1 cellular context compared by ENCODE assay signal in the genomic region with DNA sequence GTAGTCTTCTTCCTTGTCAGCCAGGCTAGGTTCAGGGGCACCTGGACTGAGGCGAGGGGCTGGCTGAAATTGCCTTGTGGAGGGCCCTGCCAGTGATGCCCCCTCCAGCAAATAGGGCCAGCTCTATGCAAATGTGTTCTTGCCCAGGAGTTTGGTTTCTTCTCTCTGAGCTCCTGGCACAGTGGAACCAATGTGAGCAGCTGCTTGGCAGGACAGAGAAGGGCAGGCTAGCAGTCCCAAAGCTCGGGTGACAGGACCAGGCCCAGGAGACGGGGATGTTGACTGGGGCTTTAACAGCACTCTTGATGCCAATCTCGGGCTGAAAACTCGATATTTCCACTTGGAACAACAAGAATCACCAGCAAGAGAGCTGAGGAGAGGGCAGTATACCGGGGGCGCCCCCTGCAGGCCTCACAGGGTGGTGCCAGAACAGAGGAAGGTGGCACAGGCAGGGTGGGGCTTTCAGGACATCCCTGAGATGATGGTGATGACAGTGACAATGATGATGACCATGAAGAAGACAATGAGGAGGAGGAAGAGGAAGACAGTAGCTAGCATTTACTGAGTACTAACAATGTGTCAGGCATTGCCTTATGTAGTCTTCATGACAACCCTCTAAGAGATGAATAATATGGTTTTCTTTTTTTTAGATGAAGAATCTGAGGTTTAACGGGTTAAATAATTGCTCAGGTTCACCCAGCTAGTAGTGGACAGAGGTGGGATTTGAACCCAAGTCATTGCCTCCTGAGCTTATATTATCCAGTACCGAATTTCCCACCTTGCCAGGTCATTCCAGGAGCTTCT.
TF ChIP-seq lines count a peak whose summit lies in the region.

No MANE protein-coding gene starts in this region.

TF ChIP-seq in H1, 55 proteins besides CTCF, POLR2A, EP300 and RAD21:
- TF ChIP-seq GABPA (IDR thresholded peaks at IDR 0.05; ENCODE audit: borderline replicate concordance, insufficient read depth, low read length) (no peak), RXRA (IDR thresholded peaks at IDR 0.05; ENCODE audit: insufficient read depth, low read depth, low read length) (no peak), EGR1 (IDR thresholded peaks at IDR 0.05; ENCODE audit: borderline replicate concordance, low read depth, low read length) (no peak), MAFK (IDR thresholded peaks at IDR 0.05; ENCODE audit: low read depth, low read length) (no peak), JUND (IDR thresholded peaks at IDR 0.05; ENCODE audit: low read length) (no peak), BCL11A (IDR thresholded peaks at IDR 0.05; ENCODE audit: low read depth in 2 of 2, low read length in 2 of 2) (no peak), BACH1 (IDR thresholded peaks at IDR 0.05; ENCODE audit: low read length) (no peak), CHD1 (IDR thresholded peaks at IDR 0.05; ENCODE audit: low read depth, low read length) (no peak), POLR2AphosphoS5 (IDR thresholded peaks at IDR 0.05; ENCODE audit: low read depth, low read length) (no peak), TAF7 (optimal IDR thresholded peaks at IDR 0.05; ENCODE audit: borderline replicate concordance, low read depth, low read length) (no peak)
- TF ChIP-seq, protein P1, sequence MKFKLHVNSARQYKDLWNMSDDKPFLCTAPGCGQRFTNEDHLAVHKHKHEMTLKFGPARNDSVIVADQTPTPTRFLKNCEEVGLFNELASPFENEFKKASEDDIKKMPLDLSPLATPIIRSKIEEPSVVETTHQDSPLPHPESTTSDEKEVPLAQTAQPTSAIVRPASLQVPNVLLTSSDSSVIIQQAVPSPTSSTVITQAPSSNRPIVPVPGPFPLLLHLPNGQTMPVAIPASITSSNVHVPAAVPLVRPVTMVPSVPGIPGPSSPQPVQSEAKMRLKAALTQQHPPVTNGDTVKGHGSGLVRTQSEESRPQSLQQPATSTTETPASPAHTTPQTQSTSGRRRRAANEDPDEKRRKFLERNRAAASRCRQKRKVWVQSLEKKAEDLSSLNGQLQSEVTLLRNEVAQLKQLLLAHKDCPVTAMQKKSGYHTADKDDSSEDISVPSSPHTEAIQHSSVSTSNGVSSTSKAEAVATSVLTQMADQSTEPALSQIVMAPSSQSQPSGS (IDR thresholded peaks at IDR 0.05; ENCODE audit: low read length): no peak
- TF ChIP-seq, protein P2, sequence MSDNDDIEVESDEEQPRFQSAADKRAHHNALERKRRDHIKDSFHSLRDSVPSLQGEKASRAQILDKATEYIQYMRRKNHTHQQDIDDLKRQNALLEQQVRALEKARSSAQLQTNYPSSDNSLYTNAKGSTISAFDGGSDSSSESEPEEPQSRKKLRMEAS (IDR thresholded peaks at IDR 0.05): no peak
- TF ChIP-seq, protein P3, sequence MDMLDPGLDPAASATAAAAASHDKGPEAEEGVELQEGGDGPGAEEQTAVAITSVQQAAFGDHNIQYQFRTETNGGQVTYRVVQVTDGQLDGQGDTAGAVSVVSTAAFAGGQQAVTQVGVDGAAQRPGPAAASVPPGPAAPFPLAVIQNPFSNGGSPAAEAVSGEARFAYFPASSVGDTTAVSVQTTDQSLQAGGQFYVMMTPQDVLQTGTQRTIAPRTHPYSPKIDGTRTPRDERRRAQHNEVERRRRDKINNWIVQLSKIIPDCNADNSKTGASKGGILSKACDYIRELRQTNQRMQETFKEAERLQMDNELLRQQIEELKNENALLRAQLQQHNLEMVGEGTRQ (IDR thresholded peaks at IDR 0.05; ENCODE audit: low read length): no peak
- TF ChIP-seq, protein P4, sequence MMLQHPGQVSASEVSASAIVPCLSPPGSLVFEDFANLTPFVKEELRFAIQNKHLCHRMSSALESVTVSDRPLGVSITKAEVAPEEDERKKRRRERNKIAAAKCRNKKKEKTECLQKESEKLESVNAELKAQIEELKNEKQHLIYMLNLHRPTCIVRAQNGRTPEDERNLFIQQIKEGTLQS (IDR thresholded peaks at IDR 0.05; ENCODE audit: insufficient read depth, low read depth, low read length): no peak
